In genomic region chr9:13111778-13112177, GRCh38 we compare ENCODE assay signal across 21 cellular contexts.
"Had no signal": no experiment of that assay in that cellular context is flagged by ENCODE, and none has a peak within 500 bp of the region (broad histone marks: within the 10 kb centered on the region; RNA-seq: fewer than 3 reads in every experiment).

No MANE protein-coding gene starts in this region.

- H3K4me3 Mint-ChIP-seq: memory B cell; naive thymus-derived CD4-positive, alpha-beta T cell; nephron; type B pancreatic cell had no signal

- H3K27me3 Mint-ChIP-seq: memory B cell; naive thymus-derived CD4-positive, alpha-beta T cell; type B pancreatic cell had no signal

- H3K9me3 Mint-ChIP-seq: memory B cell, nephron, type B pancreatic cell had no signal

- H3K36me3 Mint-ChIP-seq: memory B cell; naive thymus-derived CD4-positive, alpha-beta T cell had no signal

- H3K4me1 Mint-ChIP-seq: memory B cell; naive thymus-derived CD4-positive, alpha-beta T cell had no signal

- ATAC-seq: left colon; naive thymus-derived CD4-positive, alpha-beta T cell had no signal

- H3K27ac Mint-ChIP-seq: memory B cell; naive thymus-derived CD4-positive, alpha-beta T cell; nephron; type B pancreatic cell had no signal

- DNase-seq: dermis blood vessel endothelial cell; effector memory CD4-positive, alpha-beta T cell; foreskin melanocyte; glutamatergic neuron; heart right ventricle; left colon; left ventricle myocardium superior; naive thymus-derived CD4-positive, alpha-beta T cell; posterior cingulate gyrus; psoas muscle; right cardiac atrium; small intestine; stimulated activated CD4-positive, alpha-beta T cell treated with anti-CD3 and anti-CD28 coated beads, Interleukin-15, amount 100 ng/mL, for 24 hours; stimulated activated CD4-positive, alpha-beta T cell treated with anti-CD3 and anti-CD28 coated beads, Interleukin-2, amount 100 ng/mL, for 48 hours; stimulated activated CD8-positive, alpha-beta memory T cell treated with anti-CD3 and anti-CD28 coated beads, Interleukin-4, amount 100 ng/mL, for 48 hours; stimulated activated naive CD4-positive, alpha-beta T cell treated with Interleukin-2 at 50 U/mL for 16 hours; stomach; thyroid gland had no signal
